24 cellular contexts compared by ENCODE assay signal in genomic region chr15:25249236-25250010, GRCh38.
DNase-seq lines count a peak whose midpoint lies in the region; ATAC-seq and TF ChIP-seq lines count a peak whose summit lies in the region.
"Had no signal": no experiment of that assay in that cellular context is flagged by ENCODE, and none has a peak within 500 bp of the region (broad histone marks: within the 10 kb centered on the region; RNA-seq: fewer than 3 reads in every experiment).

No MANE protein-coding gene starts in this region.

- H3K4me3 ChIP-seq in RWPE2 (ENCODE audit: severe bottlenecking) (no peak overlapping the region), stomach (no peak overlapping the region), Caco-2 (ENCODE audit: low read depth, low read length) (no peak overlapping the region)
- H3K4me3 ChIP-seq: A549, adrenal gland, breast epithelium, coronary artery, gastroesophageal sphincter, neural progenitor cell, psoas muscle had no signal

- H3K4me1 Mint-ChIP-seq in Caco-2 (ENCODE audit: low read depth, unreplicated experiment) = no peaks in the 10 kb centered on the region
- H3K4me1 Mint-ChIP-seq: B cell, neural progenitor cell had no signal

- TF ChIP-seq CTCF in RWPE2 (IDR thresholded peaks at IDR 0.05; ENCODE audit: poor library complexity, severe bottlenecking) (no peak), stomach (IDR thresholded peaks at IDR 0.05) (no peak), Caco-2 (IDR thresholded peaks at IDR 0.05; ENCODE audit: insufficient read depth in 1 of 2, low read depth in 1 of 2, low read length in 1 of 2, severe bottlenecking in 1 of 2, unreplicated experiment in 1 of 2) (no peak)

- no peaks in the 10 kb centered on the region for H3K27me3 Mint-ChIP-seq in Caco-2 (ENCODE audit: insufficient read depth, unreplicated experiment)
- H3K27me3 Mint-ChIP-seq: B cell had no signal

- peaks cover 47% of the 10 kb centered on the region for H3K9me3 ChIP-seq in RWPE2 (ENCODE audit: severe bottlenecking)
- peaks cover 5 to 98% (median 74%) of the 10 kb centered on the region in 4 donors for H3K9me3 ChIP-seq in stomach
- H3K9me3 ChIP-seq in Caco-2 = peaks cover 14% of the 10 kb centered on the region
- H3K9me3 ChIP-seq: A549, adrenal gland had no signal

- no peaks in the 10 kb centered on the region for H3K36me3 ChIP-seq in RWPE2 (ENCODE audit: low read depth)
- peaks cover 0 to 6% (median 0%) of the 10 kb centered on the region in 4 donors for H3K36me3 ChIP-seq in stomach
- no peaks in the 10 kb centered on the region for H3K36me3 ChIP-seq in Caco-2 (ENCODE audit: control insufficient read depth, insufficient read depth, low read length)
- H3K36me3 ChIP-seq: adrenal gland, breast epithelium, neural progenitor cell had no signal

- H3K27ac Mint-ChIP-seq in Caco-2 (ENCODE audit: unreplicated experiment) = no peak overlapping the region
- H3K27ac Mint-ChIP-seq: B cell, neural progenitor cell had no signal

- no peak for TF ChIP-seq POLR2A in stomach (IDR thresholded peaks at IDR 0.05)

- no peaks in the 10 kb centered on the region for H3K27me3 ChIP-seq in RWPE2 (ENCODE audit: insufficient read depth, poor library complexity, severe bottlenecking)
- H3K27me3 ChIP-seq in stomach = no peaks in the 10 kb centered on the region
- H3K27me3 ChIP-seq in Caco-2 (replicated peaks; ENCODE audit: control insufficient read depth, insufficient read depth, low read length) = no peaks in the 10 kb centered on the region
- H3K27me3 ChIP-seq: adrenal gland, breast epithelium, gastroesophageal sphincter, neural progenitor cell had no signal

- DNase-seq in activated effector memory CD4-positive, alpha-beta T cell treated with anti-CD3 and anti-CD28 coated beads, Interleukin-2, amount 50 U/mL, for 16 hours = peak; percentile 47
- DNase-seq in activated effector memory CD4-positive, alpha-beta T cell treated with Interleukin-2 at 50 U/mL for 16 hours = no peak
- DNase-seq in RWPE2 (ENCODE audit: low spot score) = peak; percentile 57
- peak; percentile 6 for DNase-seq in left cardiac atrium
- DNase-seq in stomach = peak; percentile 22
- DNase-seq in Caco-2 = no peak
- no peak for DNase-seq in NCI-H1930 (lab: John Stamatoyannopoulos, UW)
- DNase-seq: activated CD4-positive, alpha-beta T cell treated with anti-CD3 and anti-CD28 coated beads, Interleukin-2, amount 50 U/mL, for 1 hour; DMS79 treated with DMSO at 0.1 percent for 48 hours; hypothalamus; NCI-H1092 treated with DMSO at 0.1 percent for 48 hours; NCI-H2029; NCI-H345; NCI-H774 had no signal

- whole genome bisulfite sequencing in stomach, 5 donors = 86 to 90% (median 88%) methylated on average over 8 to 13 of the region's 13 CpGs

- BruUV-seq in Caco-2 (replicated peaks; lab: Mats Ljungman, UMichigan) = no TSS peak

- ATAC-seq in RWPE2 (ENCODE audit: low read depth) (no peak), left cardiac atrium (no peak), HG03469 (IDR thresholded peaks at IDR 0.05; ENCODE audit: unreplicated experiment) (no peak)
- ATAC-seq: A549, gastroesophageal sphincter, psoas muscle had no signal

- H3K9me3 Mint-ChIP-seq in Caco-2 (ENCODE audit: unreplicated experiment) = peaks cover 7% of the 10 kb centered on the region

- CTCF ChIA-PET in Caco-2 (lab: Charles Lee) = no interaction called here

- intact Hi-C loops in left cardiac atrium (cut with DNase I) (no loop called here), stomach (cut with DNase I; ENCODE audit: low total_unique reads) (no loop called here), Caco-2 (cut with micrococcal nuclease; ENCODE audit: unreplicated experiment) (no loop called here)

- no peaks in the 10 kb centered on the region for H3K36me3 Mint-ChIP-seq in Caco-2 (ENCODE audit: insufficient read depth, unreplicated experiment)
- H3K36me3 Mint-ChIP-seq: neural progenitor cell had no signal

- TF ChIP-seq EP300 in stomach (IDR thresholded peaks at IDR 0.05) = no peak

- H3K4me1 ChIP-seq in RWPE2 (ENCODE audit: insufficient read depth, poor library complexity, severe bottlenecking) = no peaks in the 10 kb centered on the region
- H3K4me1 ChIP-seq in stomach = no peaks in the 10 kb centered on the region
- H3K4me1 ChIP-seq in Caco-2 = no peaks in the 10 kb centered on the region
- H3K4me1 ChIP-seq: A549, adrenal gland, breast epithelium, gastroesophageal sphincter, neural progenitor cell, psoas muscle had no signal

- H3K27ac ChIP-seq in RWPE2 (ENCODE audit: poor library complexity, severe bottlenecking) (no peak overlapping the region), stomach (no peak overlapping the region)
- H3K27ac ChIP-seq: A549, adrenal gland, breast epithelium, coronary artery, gastroesophageal sphincter, neural progenitor cell, psoas muscle, VCaP had no signal

- H3K4me3 Mint-ChIP-seq in Caco-2 (ENCODE audit: unreplicated experiment) = no peak overlapping the region
- H3K4me3 Mint-ChIP-seq: B cell, neural progenitor cell had no signal

- POLR2A ChIA-PET in Caco-2 (lab: Charles Lee) = no interaction called here

Comparison
In these comparisons a context has a peak if more than half of its experiments do, and no peak if none do; other contexts are left out.
1. DNase-seq: peak in activated effector memory CD4-positive, alpha-beta T cell treated with anti-CD3 and anti-CD28 coated beads, Interleukin-2, amount 50 U/mL, for 16 hours (single experiment), RWPE2 (single experiment), left cardiac atrium (single experiment) and stomach (single experiment); none in activated effector memory CD4-positive, alpha-beta T cell treated with Interleukin-2 at 50 U/mL for 16 hours (single experiment), Caco-2 (0 of 2) and NCI-H1930 (0 of 2).